9 cellular contexts compared by ENCODE assay signal in the genomic region with DNA sequence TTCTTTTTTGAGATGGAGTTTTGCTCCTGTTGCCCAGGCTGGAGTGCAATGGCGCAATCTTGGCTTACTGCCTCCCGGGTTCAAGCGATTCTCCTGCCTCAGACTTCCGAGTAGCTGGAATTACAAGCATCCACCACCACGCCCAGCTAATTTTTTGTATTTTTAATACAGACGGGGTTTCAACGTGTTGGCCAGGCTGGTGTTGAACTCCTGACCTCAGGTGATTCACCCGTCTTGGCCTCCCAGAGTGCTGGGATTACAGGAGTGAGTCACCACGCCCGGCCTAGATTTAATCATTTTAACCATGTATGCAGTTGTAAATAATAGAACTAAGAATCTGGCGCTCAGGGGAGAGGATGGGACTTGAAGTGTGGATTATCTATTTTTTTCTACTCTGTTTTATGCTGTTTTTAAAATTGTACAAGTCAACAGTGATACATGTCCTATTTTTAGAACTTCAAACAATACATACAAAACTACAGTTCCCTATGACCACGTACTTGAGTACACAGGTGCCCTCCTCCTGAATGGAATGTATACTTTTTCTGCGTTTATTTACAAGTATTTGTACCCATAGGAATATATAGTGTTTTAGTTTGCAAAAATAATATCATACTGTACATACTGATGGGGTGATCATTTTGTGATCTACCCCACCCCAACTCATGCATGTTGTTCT. TPM values are rescaled to one million over a fixed set of nuclear protein-coding genes. Genes with fewer than 3 reads are reported as not detected.
DNase-seq lines count a peak whose midpoint lies in the region; ATAC-seq and TF ChIP-seq lines count a peak whose summit lies in the region.
"Had no signal": no experiment of that assay in that cellular context is flagged by ENCODE, and none has a peak within 500 bp of the region (broad histone marks: within the 10 kb centered on the region; RNA-seq: fewer than 3 reads in every experiment).

No MANE protein-coding gene starts in this region.

- ATAC-seq in GM18858 (IDR thresholded peaks at IDR 0.05; ENCODE audit: unreplicated experiment): no peak
- ATAC-seq in GM21737 (IDR thresholded peaks at IDR 0.05; ENCODE audit: unreplicated experiment): no peak
- ATAC-seq: naive thymus-derived CD4-positive, alpha-beta T cell had no signal

- TF ChIP-seq CTCF in foreskin fibroblast (IDR thresholded peaks at IDR 0.05; ENCODE audit: low read depth, low read length): no peak

- in situ Hi-C loops in G401 (cut with HindIII; ENCODE audit: low sequenced_read_pairs): no loop called here

- H3K4me3 ChIP-seq in foreskin fibroblast (ENCODE audit: low read depth in 1 of 2, low read length in 2 of 2): no peak overlapping the region

- DNase-seq in SHP77 treated with DMSO at 0.1 percent for 48 hours (lab: John Stamatoyannopoulos, UW): peak; percentile 12
- DNase-seq in SHP77 (lab: John Stamatoyannopoulos, UW): no peak
- DNase-seq in activated CD4-positive, CD25-positive, alpha-beta regulatory T cell treated with anti-CD3 and anti-CD28 coated beads, Interleukin-2, amount 50 U/mL, for 72 hours: peak; percentile 43
- DNase-seq in foreskin fibroblast: peak; percentile 82 to 91
- DNase-seq in stimulated activated CD4-positive, alpha-beta T cell treated with anti-CD3 and anti-CD28 coated beads, Interleukin-2, amount 100 ng/mL, for 48 hours: peak; percentile 22 to 37
- no peak for DNase-seq in G401 (ENCODE audit: low spot score)

RNA-seq across cellular contexts. Expression of a gene that starts 27.8 kb away (rescaled TPM):
- total RNA-seq in G401 (2014; rRNA removed; shearing (Covaris generic)): 33.2 and 34.8 TPM in 2 replicates

Comparison
In these comparisons a context has a peak if more than half of its experiments do, and no peak if none do; other contexts are left out.
1. DNase-seq: peak in SHP77 treated with DMSO at 0.1 percent for 48 hours (single experiment), activated CD4-positive, CD25-positive, alpha-beta regulatory T cell treated with anti-CD3 and anti-CD28 coated beads, Interleukin-2, amount 50 U/mL, for 72 hours (single experiment), foreskin fibroblast (2 of 2) and stimulated activated CD4-positive, alpha-beta T cell treated with anti-CD3 and anti-CD28 coated beads, Interleukin-2, amount 100 ng/mL, for 48 hours (2 of 2); none in SHP77 (0 of 2) and G401 (single experiment).